13 cellular contexts compared by ENCODE assay signal in genomic region chr12:51973560-51973959, GRCh38. TPM values are rescaled to one million over a fixed set of nuclear protein-coding genes. Genes with fewer than 3 reads are reported as not detected.
A peak's percentile ranks its signal among the peaks of the same experiment; 100 is the strongest.
DNase-seq lines count a peak whose midpoint lies in the region; ATAC-seq, FAIRE-seq and TF ChIP-seq lines count a peak whose summit lies in the region.
"Had no signal": no experiment of that assay in that cellular context is flagged by ENCODE, and none has a peak within 500 bp of the region (broad histone marks: within the 10 kb centered on the region; RNA-seq: fewer than 3 reads in every experiment).

No MANE protein-coding gene starts in this region.

- peaks cover 57% of the 10 kb centered on the region for H3K4me1 Mint-ChIP-seq in brain

- peak overlapping the region in 3 of 5 experiments; percentile 58 to 63 (median 61) for H3K27ac Mint-ChIP-seq in brain

- no peak for FAIRE-seq in HepG2 (lab: Jason Lieb, UNC)
- FAIRE-seq: GM12891, H1, HTR-8/SVneo had no signal

- H3K27ac ChIP-seq in HepG2 (ENCODE audit: extremely low read length, insufficient read depth, low read length) (peak overlapping the region; percentile 63), stomach (peak overlapping the region in 3 of 5 donors; percentile 30 to 76 (median 63))
- H3K27ac ChIP-seq: testis had no signal

- no peaks in the 10 kb centered on the region for H4K20me1 ChIP-seq in HepG2 (ENCODE audit: insufficient read depth, low read length)

- TF ChIP-seq EP300 in HepG2 (IDR thresholded peaks at IDR 0.05; ENCODE audit: low read depth in 2 of 2, low read length in 2 of 2) (no peak), HepG2 (CRISPR knock-in tag; IDR thresholded peaks at IDR 0.05; ENCODE audit: borderline replicate concordance) (no peak), stomach (IDR thresholded peaks at IDR 0.05) (no peak)

- 80% methylated on average over 4 of the region's 4 CpGs for WGBS in HepG2 (ENCODE audit: low lambda C conversion rate)
- 54 to 75% (median 68%) methylated on average over 4 of the region's 4 CpGs for WGBS in stomach, 5 donors

- H3K9me3 ChIP-seq in HepG2 (ENCODE audit: low read length) (no peaks in the 10 kb centered on the region), stomach (no peaks in the 10 kb centered on the region)
- H3K9me3 ChIP-seq: testis had no signal

- no peak overlapping the region for H3K4me3 Mint-ChIP-seq in brain

- no peaks in the 10 kb centered on the region for H3K9me3 Mint-ChIP-seq in brain

- H3K27me3 Mint-ChIP-seq in brain, result peaks cover 4% of the 10 kb centered on the region

- H3K9ac ChIP-seq in HepG2 (ENCODE audit: insufficient read depth, low read depth, low read length), result no peak overlapping the region

- POLR2A ChIA-PET in HepG2 (lab: Yijun Ruan, JAX), result no interaction called here

- H3K4me3 ChIP-seq in HepG2 (replicated peaks in 1 of 3; ENCODE audit: insufficient read depth in 1 of 3, low read depth in 2 of 3, low read length in 3 of 3) (no peak overlapping the region), stomach (no peak overlapping the region)
- H3K4me3 ChIP-seq: testis had no signal

- peaks cover 58% of the 10 kb centered on the region for H3K79me2 ChIP-seq in HepG2 (ENCODE audit: insufficient read depth, low read length)

- in situ Hi-C loops in HepG2 (cut with HindIII; ENCODE audit: extremely low pct_ligation_motif_present, low pct_unique_long_range_greater_than_20kb), result no loop called here

- DNase-seq in GM04503 (ENCODE audit: low read depth) (peak; percentile 22), HepG2 (ENCODE audit: low spot score) (no peak), stomach (no peak), NCI-H146 (lab: John Stamatoyannopoulos, UW) (no peak)
- DNase-seq in activated T-cell treated with anti-CD3 and anti-CD28 coated beads, Interleukin-2, amount 50 U/mL, for 1 hour, result no peak
- DNase-seq: DMS53, NCI-H524 treated with DMSO at 0.1 percent for 48 hours had no signal

- H2AFZ ChIP-seq in HepG2 (ENCODE audit: low read length), result no peak overlapping the region

- no peak for TF ChIP-seq CTCF in brain (conservative IDR thresholded peaks at IDR 0.05)
- no peak for TF ChIP-seq CTCF in HepG2 (CRISPR knock-in tag; IDR thresholded peaks at IDR 0.05)
- TF ChIP-seq CTCF in stomach (IDR thresholded peaks at IDR 0.05), result no peak

- no TSS peak for BruUV-seq in HepG2 (replicated peaks; lab: Mats Ljungman, UMichigan)

- H3K4me2 ChIP-seq in HepG2 (ENCODE audit: low read depth, low read length), result 0 out of 2 replicates have a peak overlapping the region, but pooled peaks have one; percentile 70

- CTCF ChIA-PET in HepG2 (lab: Yijun Ruan, JAX; ENCODE audit: low intra/inter-chr PET ratio, low total read pairs), result no interaction called here

- TF ChIP-seq POLR2A in HepG2 (IDR thresholded peaks at IDR 0.05; ENCODE audit: insufficient read depth in 1 of 2, low read depth in 2 of 2, low read length in 2 of 2), result no peak
- TF ChIP-seq POLR2A in stomach (IDR thresholded peaks at IDR 0.05), result no peak

- no peak for TF ChIP-seq RAD21 in HepG2 (CRISPR knock-in tag; IDR thresholded peaks at IDR 0.05)

- peaks cover 77% of the 10 kb centered on the region for H3K4me1 ChIP-seq in HepG2 (ENCODE audit: insufficient read depth, low read length)
- peaks cover 51 to 73% (median 55%) of the 10 kb centered on the region in 4 donors for H3K4me1 ChIP-seq in stomach

- intact Hi-C loops in HepG2 (cut with micrococcal nuclease; ENCODE audit: unreplicated experiment), result no loop called here
- intact Hi-C loops in stomach (cut with DNase I; ENCODE audit: low total_unique reads), result no loop called here

- ATAC-seq in HepG2, result no peak
- ATAC-seq in HG03039 (IDR thresholded peaks at IDR 0.05; ENCODE audit: unreplicated experiment), result no peak

- H3K36me3 Mint-ChIP-seq in brain, result peaks cover 45% of the 10 kb centered on the region

- H3K36me3 ChIP-seq in HepG2 (replicated peaks in 1 of 2; ENCODE audit: control insufficient read depth in 1 of 2, insufficient read depth in 2 of 2, low read length in 2 of 2) (peaks cover 4 to 8% of the 10 kb centered on the region in 2 experiments; a peak in 3 of 5 replicates), stomach (peaks cover 16 to 35% (median 34%) of the 10 kb centered on the region in 4 donors)

- H3K27me3 ChIP-seq in HepG2 (ENCODE audit: control insufficient read depth in 1 of 2, insufficient read depth in 2 of 2, low read length in 2 of 2) (no peaks in the 10 kb centered on the region), stomach (no peaks in the 10 kb centered on the region)
- H3K27me3 ChIP-seq: testis had no signal

TF ChIP-seq in HepG2, 621 proteins besides CTCF, POLR2A, EP300 and RAD21 (continues in another document):
- no peak for TF ChIP-seq ZNF337 (CRISPR knock-in tag; IDR thresholded peaks at IDR 0.05; ENCODE audit: borderline replicate concordance, low read depth)
- no peak for TF ChIP-seq TRIM24 (CRISPR knock-in tag; IDR thresholded peaks at IDR 0.05)
- TF ChIP-seq RNF219 (CRISPR knock-in tag; IDR thresholded peaks at IDR 0.05), result no peak
- no peak for TF ChIP-seq ZNF546 (CRISPR knock-in tag; conservative IDR thresholded peaks at IDR 0.05)

RNA-seq across cellular contexts. Expression of gene ACVR1B, which starts 22.1 kb away (rescaled TPM):
- polyA plus RNA-seq in brain (ENCODE audit: insufficient read depth, low read depth, low replicate concordance), result 25.4 TPM
- total RNA-seq in HepG2 (2016; rRNA removed; fragmentation: Illumina TruSeq; extraction: Trizol), result 5.8 and 8.9 TPM in 2 replicates
- total RNA-seq in HepG2 (2016; cell fraction: cytosol; rRNA removed; fragmentation: Illumina TruSeq; extraction: Trizol; ENCODE audit: low read depth), result 2.0 and 2.2 TPM in 2 replicates
- total RNA-seq in HepG2 (2016; cell fraction: insoluble cytoplasmic fraction; rRNA removed; fragmentation: Illumina TruSeq; extraction: Trizol), result 4.3 and 9.8 TPM in 2 replicates
- total RNA-seq in HepG2 (2016; cell fraction: membrane; rRNA removed; fragmentation: Illumina TruSeq; extraction: Trizol), result 5.4 and 7.6 TPM in 2 replicates
- 9.9 and 14.3 TPM in 2 replicates for total RNA-seq in HepG2 (2016; cell fraction: nucleus; rRNA removed; fragmentation: Illumina TruSeq; extraction: Trizol)
- 12.1 and 14.1 TPM in 2 replicates for polyA plus RNA-seq in HepG2 (2011; rRNA removed)
- 12.0 and 13.7 TPM in 2 replicates for polyA plus RNA-seq in HepG2 (2011; cell fraction: cytosol; rRNA removed)
- polyA plus RNA-seq in HepG2 (2011; cell fraction: nucleus; rRNA removed), result 12.5 and 12.9 TPM in 2 replicates
- polyA plus RNA-seq in HepG2 (2012), result 10.8 and 11.8 TPM in 2 replicates
- 1.1 and 1.3 TPM in 2 replicates for polyA plus RNA-seq in HepG2 (2016; cell fraction: cytosol; fragmentation: Illumina TruSeq; extraction: Trizol; ENCODE audit: low read depth)
- polyA plus RNA-seq in HepG2 (2016; cell fraction: insoluble cytoplasmic fraction; fragmentation: Illumina TruSeq; extraction: Trizol; ENCODE audit: low read depth), result 5.3 and 5.6 TPM in 2 replicates
- polyA plus RNA-seq in HepG2 (2016; cell fraction: membrane; fragmentation: Illumina TruSeq; extraction: Trizol; ENCODE audit: low read depth), result 3.8 and 4.6 TPM in 2 replicates
- polyA plus RNA-seq in HepG2 (2016; cell fraction: nucleus; fragmentation: Illumina TruSeq; extraction: Trizol; ENCODE audit: insufficient read depth, low read depth), result 16.9 and 17.0 TPM in 2 replicates
- polyA minus RNA-seq in HepG2 (2011; rRNA and poly(A)+ RNA removed; ENCODE audit: low replicate concordance), result 22.8 and 32.8 TPM in 2 replicates
- 9.7 and 13.2 TPM in 2 replicates for polyA minus RNA-seq in HepG2 (2011; cell fraction: cytosol; rRNA and poly(A)+ RNA removed)
- 12.1 and 14.2 TPM in 2 replicates for polyA minus RNA-seq in HepG2 (2011; cell fraction: nucleus; rRNA and poly(A)+ RNA removed)
- 10 to 100 TPM; 23.9 to 53.1 (median 31.3) TPM for total RNA-seq in stomach
- polyA plus RNA-seq in stomach, result 1 to 10 TPM; 8.3 to 9.5 (median 9.1) TPM

RNA-seq across cellular contexts. Expression of gene TAMALIN, which starts 33.2 kb away (rescaled TPM):
- polyA plus RNA-seq in brain (ENCODE audit: insufficient read depth, low read depth, low replicate concordance) (41.5 TPM), HepG2 (2011; rRNA removed) (2.9 and 4.5 TPM in 2 replicates), stomach (10 to 100 TPM in 2 of 3 donors, 1 to 10 TPM in 1; 6.4 to 17.0 (median 16.3) TPM)
- total RNA-seq in HepG2 (2016; rRNA removed; fragmentation: Illumina TruSeq; extraction: Trizol) (7.2 and 10.9 TPM in 2 replicates), stomach (10 to 100 TPM in 2 of 5 donors, 1 to 10 TPM in 2, not detected in 1; 2.7 to 61.3 (median 16.6) TPM)
- total RNA-seq in HepG2 (2016; cell fraction: cytosol; rRNA removed; fragmentation: Illumina TruSeq; extraction: Trizol; ENCODE audit: low read depth), result 3.8 and 3.9 TPM in 2 replicates
- 5.9 and 12.2 TPM in 2 replicates for total RNA-seq in HepG2 (2016; cell fraction: insoluble cytoplasmic fraction; rRNA removed; fragmentation: Illumina TruSeq; extraction: Trizol)
- 6.3 and 7.1 TPM in 2 replicates for total RNA-seq in HepG2 (2016; cell fraction: membrane; rRNA removed; fragmentation: Illumina TruSeq; extraction: Trizol)
- 8.6 and 10.4 TPM in 2 replicates for total RNA-seq in HepG2 (2016; cell fraction: nucleus; rRNA removed; fragmentation: Illumina TruSeq; extraction: Trizol)
- polyA plus RNA-seq in HepG2 (2011; cell fraction: cytosol; rRNA removed), result 3.7 and 3.8 TPM in 2 replicates
- polyA plus RNA-seq in HepG2 (2011; cell fraction: nucleus; rRNA removed), result 7.5 and 12.9 TPM in 2 replicates
- polyA plus RNA-seq in HepG2 (2012), result 3.6 and 4.0 TPM in 2 replicates
- 0.84 and 1.5 TPM in 2 replicates for polyA plus RNA-seq in HepG2 (2016; cell fraction: cytosol; fragmentation: Illumina TruSeq; extraction: Trizol; ENCODE audit: low read depth)
- 5.5 TPM in 2 replicates for polyA plus RNA-seq in HepG2 (2016; cell fraction: insoluble cytoplasmic fraction; fragmentation: Illumina TruSeq; extraction: Trizol; ENCODE audit: low read depth)
- polyA plus RNA-seq in HepG2 (2016; cell fraction: membrane; fragmentation: Illumina TruSeq; extraction: Trizol; ENCODE audit: low read depth), result 2.0 and 2.7 TPM in 2 replicates
- polyA plus RNA-seq in HepG2 (2016; cell fraction: nucleus; fragmentation: Illumina TruSeq; extraction: Trizol; ENCODE audit: insufficient read depth, low read depth), result 17.1 and 20.1 TPM in 2 replicates
- polyA minus RNA-seq in HepG2 (2011; rRNA and poly(A)+ RNA removed; ENCODE audit: low replicate concordance), result 0.21 and 6.7 TPM in 2 replicates
- polyA minus RNA-seq in HepG2 (2011; cell fraction: cytosol; rRNA and poly(A)+ RNA removed), result 1.3 and 2.7 TPM in 2 replicates
- 4.9 and 8.2 TPM in 2 replicates for polyA minus RNA-seq in HepG2 (2011; cell fraction: nucleus; rRNA and poly(A)+ RNA removed)
